1 cellular context compared by ENCODE assay signal in genomic region chr20:19491241-19491640, GRCh38.
TF ChIP-seq lines count a peak whose summit lies in the region.

No MANE protein-coding gene starts in this region.

TF ChIP-seq in neural cell, 6 proteins besides CTCF, POLR2A, EP300 and RAD21 (continued from another document):
- no peak for TF ChIP-seq EZH2 (IDR thresholded peaks at IDR 0.05; ENCODE audit: borderline replicate concordance, insufficient read depth, low read length, poor library complexity, severe bottlenecking)
- TF ChIP-seq TAF1 (IDR thresholded peaks at IDR 0.05; ENCODE audit: low read depth) = no peak
- no peak for TF ChIP-seq SMC3 (conservative IDR thresholded peaks at IDR 0.05; ENCODE audit: poor library complexity)
